39 cellular contexts compared by ENCODE assay signal in genomic region chr6:4571011-4571410, GRCh38.
"Had no signal": no experiment of that assay in that cellular context is flagged by ENCODE, and none has a peak within 500 bp of the region (broad histone marks: within the 10 kb centered on the region; RNA-seq: fewer than 3 reads in every experiment).

No MANE protein-coding gene starts in this region.

- H3K4me3 ChIP-seq: adrenal gland, ascending aorta, body of pancreas, breast epithelium, cardiac muscle cell had no signal

- H3K27ac ChIP-seq: adrenal gland, ascending aorta, body of pancreas, brain microvascular endothelial cell, breast epithelium, cardiac muscle cell had no signal

- H3K36me3 ChIP-seq: adrenal gland, ascending aorta, brain microvascular endothelial cell, breast epithelium, cardiac muscle cell had no signal

- H3K27me3 Mint-ChIP-seq: activated naive CD4-positive, alpha-beta T cell treated with anti-CD3 and anti-CD28 coated beads, Interleukin-2, amount 10 ng/mL, durations not matched to agents 7 days and 5 days; activated T-cell treated with anti-CD3 and anti-CD28 coated beads, Interleukin-2, amount 50 U/mL, for 24 hours; brain had no signal

- H3K36me3 Mint-ChIP-seq: activated naive CD4-positive, alpha-beta T cell treated with anti-CD3 and anti-CD28 coated beads, Interleukin-2, amount 10 ng/mL, durations not matched to agents 7 days and 5 days; activated naive CD8-positive, alpha-beta T cell; activated naive CD8-positive, alpha-beta T cell treated with anti-CD3 and anti-CD28 coated beads, Interleukin-2, amount 10 ng/mL, durations not matched to agents 7 days and 5 days; brain had no signal

- H3K9me3 ChIP-seq: body of pancreas had no signal

- H3K4me1 Mint-ChIP-seq: activated naive CD4-positive, alpha-beta T cell treated with anti-CD3 and anti-CD28 coated beads, Interleukin-2, amount 10 ng/mL, durations not matched to agents 7 days and 5 days; activated naive CD4-positive, alpha-beta T cell treated with anti-CD3 and anti-CD28 coated beads, Interleukin-2, amount 50 U/mL, for 24 hours; activated naive CD8-positive, alpha-beta T cell treated with anti-CD3 and anti-CD28 coated beads for 36 hours; activated naive CD8-positive, alpha-beta T cell treated with anti-CD3 and anti-CD28 coated beads, Interleukin-2, amount 10 ng/mL, durations not matched to agents 7 days and 5 days; activated naive CD8-positive, alpha-beta T cell treated with anti-CD3 and anti-CD28 coated beads, Interleukin-2, amount 50 U/mL, for 24 hours; activated T-helper 17 cell treated with anti-CD3 and anti-CD28 coated beads, Interleukin-2, amount 50 U/mL, for 72 hours; central memory CD8-positive, alpha-beta T cell had no signal

- H3K4me3 Mint-ChIP-seq: activated naive CD4-positive, alpha-beta T cell treated with anti-CD3 and anti-CD28 coated beads for 36 hours; activated naive CD4-positive, alpha-beta T cell treated with anti-CD3 and anti-CD28 coated beads, Interleukin-2, amount 10 ng/mL, durations not matched to agents 7 days and 5 days; activated naive CD4-positive, alpha-beta T cell treated with anti-CD3 and anti-CD28 coated beads, Interleukin-2, amount 50 U/mL, for 24 hours; activated naive CD8-positive, alpha-beta T cell; activated naive CD8-positive, alpha-beta T cell treated with anti-CD3 and anti-CD28 coated beads for 36 hours; activated naive CD8-positive, alpha-beta T cell treated with anti-CD3 and anti-CD28 coated beads, Interleukin-2, amount 10 ng/mL, durations not matched to agents 7 days and 5 days; activated naive CD8-positive, alpha-beta T cell treated with anti-CD3 and anti-CD28 coated beads, Interleukin-2, amount 50 U/mL, for 24 hours; activated T-cell treated with anti-CD3 and anti-CD28 coated beads, Interleukin-2, amount 50 U/mL, for 24 hours; activated T-cell treated with anti-CD3 and anti-CD28 coated beads, Interleukin-2, amount 50 U/mL, for 4 hours; activated T-cell treated with anti-CD3 and anti-CD28 coated beads, Interleukin-2, amount 50 U/mL, for 72 hours; activated T-helper 1 cell treated with anti-CD3 and anti-CD28 coated beads, Interleukin-12 subunit alpha, Interleukin-12 subunit beta, Interleukin-2, Interleukin-4 antibody, amounts not matched to agents 30 ng/mL and 10 ng/mL and 1 ng/mL, durations not matched to agents 14 hours and 24 hours and 36 hours; activated T-helper 17 cell treated with anti-CD3 and anti-CD28 coated beads, Interleukin-2, amount 50 U/mL, for 72 hours; brain; central memory CD8-positive, alpha-beta T cell had no signal

- H3K27me3 ChIP-seq: ascending aorta, body of pancreas, brain microvascular endothelial cell, breast epithelium, cardiac muscle cell had no signal

- H3K4me1 ChIP-seq: adrenal gland, ascending aorta, body of pancreas, breast epithelium had no signal

- H3K27ac Mint-ChIP-seq: activated naive CD4-positive, alpha-beta T cell treated with anti-CD3 and anti-CD28 coated beads for 36 hours; activated naive CD4-positive, alpha-beta T cell treated with anti-CD3 and anti-CD28 coated beads, Interleukin-2, amount 10 ng/mL, durations not matched to agents 7 days and 5 days; activated naive CD4-positive, alpha-beta T cell treated with anti-CD3 and anti-CD28 coated beads, Interleukin-2, amount 50 U/mL, for 24 hours; activated naive CD4-positive, alpha-beta T cell treated with anti-CD3 and anti-CD28 coated beads, Interleukin-2, amount 50 U/mL, for 72 hours; activated naive CD8-positive, alpha-beta T cell; activated naive CD8-positive, alpha-beta T cell treated with anti-CD3 and anti-CD28 coated beads for 36 hours; activated naive CD8-positive, alpha-beta T cell treated with anti-CD3 and anti-CD28 coated beads, Interleukin-2, amount 10 ng/mL, durations not matched to agents 7 days and 5 days; activated naive CD8-positive, alpha-beta T cell treated with anti-CD3 and anti-CD28 coated beads, Interleukin-2, amount 50 U/mL, for 24 hours; activated T-cell treated with anti-CD3 and anti-CD28 coated beads, Interleukin-2, amount 50 U/mL, for 24 hours; activated T-cell treated with anti-CD3 and anti-CD28 coated beads, Interleukin-2, amount 50 U/mL, for 72 hours; activated T-helper 1 cell treated with anti-CD3 and anti-CD28 coated beads, Interleukin-12 subunit alpha, Interleukin-12 subunit beta, Interleukin-2, Interleukin-4 antibody, amounts not matched to agents 30 ng/mL and 10 ng/mL and 1 ng/mL, durations not matched to agents 14 hours and 24 hours and 36 hours; activated T-helper 17 cell treated with anti-CD3 and anti-CD28 coated beads, Interleukin-2, amount 50 U/mL, for 72 hours; activated T-helper 2 cell treated with anti-CD3 and anti-CD28 coated beads, Interferon-gamma antibody, Interleukin-2, Interleukin-4, amounts not matched to agents 10 μg/mL and 5 μg/mL and 100 μg/mL, durations not matched to agents 14 hours and 24 hours and 36 hours; brain had no signal

- DNase-seq: activated effector memory CD4-positive, alpha-beta T cell treated with anti-CD3 and anti-CD28 coated beads, Interleukin-2, amount 50 U/mL, for 16 hours; activated effector memory CD4-positive, alpha-beta T cell treated with Interleukin-2 at 50 U/mL for 16 hours; activated gamma-delta T cell; activated gamma-delta T cell treated with Interleukin-2 at 50 U/mL for 16 hours; activated naive CD4-positive, alpha-beta T cell; activated naive CD4-positive, alpha-beta T cell treated with anti-CD3 and anti-CD28 coated beads for 36 hours; activated naive CD4-positive, alpha-beta T cell treated with anti-CD3 and anti-CD28 coated beads, Interleukin-2, amount 10 ng/mL, durations not matched to agents 7 days and 5 days; activated naive CD4-positive, alpha-beta T cell treated with anti-CD3 and anti-CD28 coated beads, Interleukin-2, amount 50 U/mL, for 16 hours; activated naive CD4-positive, alpha-beta T cell treated with Interleukin-2 at 50 U/mL for 16 hours; activated naive CD8-positive, alpha-beta T cell treated with anti-CD3 and anti-CD28 coated beads for 36 hours; activated naive CD8-positive, alpha-beta T cell treated with anti-CD3 and anti-CD28 coated beads, Interleukin-2, amount 10 ng/mL, durations not matched to agents 7 days and 5 days; activated naive CD8-positive, alpha-beta T cell treated with anti-CD3 and anti-CD28 coated beads, Interleukin-2, amount 50 U/mL, for 24 hours; activated T-cell treated with anti-CD3 and anti-CD28 coated beads, Interleukin-2, amount 50 U/mL, for 24 hours; activated T-cell treated with anti-CD3 and anti-CD28 coated beads, Interleukin-2, amount 50 U/mL, for 4 hours; activated T-cell treated with anti-CD3 and anti-CD28 coated beads, Interleukin-2, amount 50 U/mL, for 48 hours; activated T-cell treated with anti-CD3 and anti-CD28 coated beads, Interleukin-2, amount 50 U/mL, for 72 hours; adrenal gland; amniotic stem cell; amygdala; anterior cingulate cortex; aorta; body of pancreas; brain microvascular endothelial cell; caudate nucleus; central memory CD4-positive, alpha-beta T cell; cerebellar nuclear complex had no signal

- ATAC-seq: activated naive CD4-positive, alpha-beta T cell treated with anti-CD3 and anti-CD28 coated beads, Interleukin-2, amount 50 U/mL, for 72 hours; activated naive CD8-positive, alpha-beta T cell treated with anti-CD3 and anti-CD28 coated beads, Interleukin-2, amount 50 U/mL, for 24 hours; activated T-cell treated with anti-CD3 and anti-CD28 coated beads, Interleukin-2, amount 50 U/mL, for 4 hours; activated T-cell treated with anti-CD3 and anti-CD28 coated beads, Interleukin-2, amount 50 U/mL, for 72 hours; activated T-helper 17 cell treated with anti-CD3 and anti-CD28 coated beads, Interleukin-2, amount 50 U/mL, for 72 hours; body of pancreas had no signal

- FAIRE-seq: astrocyte, bronchial epithelial cell had no signal
